ENCODE assay signal across 14 cellular contexts in genomic region chr5:176916337-176916736, GRCh38. TPM values are rescaled to one million over a fixed set of nuclear protein-coding genes. Genes with fewer than 3 reads are reported as not detected.
"Had no signal": no experiment of that assay in that cellular context is flagged by ENCODE, and none has a peak within 500 bp of the region (broad histone marks: within the 10 kb centered on the region; RNA-seq: fewer than 3 reads in every experiment).

No MANE protein-coding gene starts in this region.

- H3K27me3 ChIP-seq: body of pancreas, upper lobe of left lung had no signal

- ATAC-seq: body of pancreas had no signal

- DNase-seq: activated CD4-positive, alpha-beta memory T cell treated with anti-CD3 and anti-CD28 coated beads for 36 hours; activated CD8-positive, alpha-beta memory T cell treated with anti-CD3 and anti-CD28 coated beads, Interleukin-2, amount 50 U/mL, for 4 hours; activated naive CD4-positive, alpha-beta T cell treated with Interleukin-2 at 50 U/mL for 16 hours; activated naive CD8-positive, alpha-beta T cell treated with anti-CD3 and anti-CD28 coated beads, Interleukin-2, amount 50 U/mL, for 24 hours; body of pancreas; cortex of kidney; effector CD8-positive, alpha-beta T cell; stimulated activated CD4-positive, alpha-beta T cell treated with anti-CD3 and anti-CD28 coated beads, Interleukin-12 subunit alpha, Interleukin-12 subunit beta, amount 100 ng/mL, for 4 hours; stimulated activated naive CD4-positive, alpha-beta T cell treated with Interleukin-2 at 50 U/mL for 16 hours; T1000; upper lobe of left lung had no signal

- H3K4me1 ChIP-seq: body of pancreas had no signal

- H3K4me3 ChIP-seq: body of pancreas, upper lobe of left lung had no signal

- H3K27ac ChIP-seq: body of pancreas, epithelial cell of prostate, upper lobe of left lung, VCaP had no signal

- H3K9me3 ChIP-seq: body of pancreas, upper lobe of left lung had no signal

RNA-seq across cellular contexts. Expression of gene HK3, which starts 17.2 kb away (rescaled TPM):
- total RNA-seq: osteocyte had no signal
